Comparison of ENCODE assay signal across 22 cellular contexts in genomic region chr20:17637985-17638640, GRCh38. TPM values are rescaled to one million over a fixed set of nuclear protein-coding genes. Genes with fewer than 3 reads are reported as not detected.
A peak's percentile ranks its signal among the peaks of the same experiment; 100 is the strongest.
DNase-seq lines count a peak whose midpoint lies in the region; ATAC-seq, FAIRE-seq and TF ChIP-seq lines count a peak whose summit lies in the region.
"Had no signal": no experiment of that assay in that cellular context is flagged by ENCODE, and none has a peak within 500 bp of the region (broad histone marks: within the 10 kb centered on the region; RNA-seq: fewer than 3 reads in every experiment).

No MANE protein-coding gene starts in this region.

- H2AFZ ChIP-seq in astrocyte (ENCODE audit: low read depth, low read length), result no peak overlapping the region

- no peaks in the 10 kb centered on the region for H3K9me3 ChIP-seq in cardiac muscle cell (ENCODE audit: low read depth)
- no peaks in the 10 kb centered on the region for H3K9me3 ChIP-seq in astrocyte (ENCODE audit: insufficient read depth, low read depth, low read length)
- H3K9me3 ChIP-seq in kidney (ENCODE audit: control insufficient read depth in 1 of 2, low read length in 2 of 2), result no peaks in the 10 kb centered on the region
- no peaks in the 10 kb centered on the region for H3K9me3 ChIP-seq in HAP-1
- H3K9me3 ChIP-seq: MG63 had no signal

- FAIRE-seq in astrocyte (lab: Jason Lieb, UNC) (no peak), kidney (lab: Jason Lieb, UNC) (no peak)
- FAIRE-seq: D721Med, K562 had no signal

- TF ChIP-seq CTCF in cardiac muscle cell (IDR thresholded peaks at IDR 0.05; ENCODE audit: low read depth, low read length) (no peak), astrocyte (IDR thresholded peaks at IDR 0.05; ENCODE audit: insufficient read depth, low read depth, low read length) (no peak), kidney (IDR thresholded peaks at IDR 0.05; ENCODE audit: borderline replicate concordance, extremely low read depth, insufficient read depth) (no peak)

- no peak overlapping the region for H3K4me3 Mint-ChIP-seq in astrocyte (ENCODE audit: unreplicated experiment)

- H3K27ac ChIP-seq in cardiac muscle cell (peak overlapping the region; percentile 53), astrocyte (ENCODE audit: low read depth, low read length) (no peak overlapping the region), kidney (ENCODE audit: low read depth in 2 of 2, low read length in 2 of 2) (no peak overlapping the region), substantia nigra (ENCODE audit: low read depth, low read length, poor library complexity, severe bottlenecking) (peak overlapping the region; percentile 85)
- H3K27ac ChIP-seq: 22Rv1, C4-2B had no signal

- H3K4me2 ChIP-seq in astrocyte (ENCODE audit: low read length), result no peak overlapping the region

- H3K9ac ChIP-seq in astrocyte (ENCODE audit: low read length) (no peak overlapping the region), kidney (ENCODE audit: low read length in 2 of 2) (no peak overlapping the region)

- no peaks in the 10 kb centered on the region for H3K9me3 Mint-ChIP-seq in astrocyte (ENCODE audit: unreplicated experiment)

- no peak for ATAC-seq in left cardiac atrium
- ATAC-seq: K562 had no signal

- intact Hi-C loops in left cardiac atrium (cut with DNase I) (no loop called here), kidney (cut with DNase I) (no loop called here)

- in situ Hi-C loops in HAP-1 (cut with MboI; ENCODE audit: low sequenced_read_pairs), result no loop called here

- H3K4me1 ChIP-seq in cardiac muscle cell (ENCODE audit: low read depth) (peaks cover 8% of the 10 kb centered on the region), astrocyte (ENCODE audit: insufficient read depth, low read length) (no peaks in the 10 kb centered on the region), kidney (ENCODE audit: control insufficient read depth in 1 of 2, insufficient read depth in 1 of 2, low read depth in 1 of 2, low read length in 2 of 2) (peaks cover 11 to 36% of the 10 kb centered on the region in 2 donors), HAP-1 (no peaks in the 10 kb centered on the region)

- no peaks in the 10 kb centered on the region for H3K27me3 ChIP-seq in cardiac muscle cell
- no peaks in the 10 kb centered on the region for H3K27me3 ChIP-seq in astrocyte (ENCODE audit: insufficient read depth, low read length)
- no peaks in the 10 kb centered on the region for H3K27me3 ChIP-seq in HAP-1 (ENCODE audit: low read depth)
- H3K27me3 ChIP-seq: MG63 had no signal

- peak overlapping the region; percentile 53 for H3K27ac Mint-ChIP-seq in astrocyte (ENCODE audit: unreplicated experiment)

- H3K4me3 ChIP-seq in cardiac muscle cell, result no peak overlapping the region
- no peak overlapping the region for H3K4me3 ChIP-seq in astrocyte (ENCODE audit: insufficient read depth, low read depth, low read length)
- H3K4me3 ChIP-seq in kidney (ENCODE audit: low read length in 2 of 2), result no peak overlapping the region
- H3K4me3 ChIP-seq in HAP-1, result no peak overlapping the region
- H3K4me3 ChIP-seq: K562, MG63 had no signal

- DNase-seq in cardiac muscle cell (ENCODE audit: low read depth in 1 of 2, low spot score in 1 of 2), result no peak
- DNase-seq in left cardiac atrium, result no peak
- no peak for DNase-seq in astrocyte (ENCODE audit: low read depth)
- DNase-seq in kidney, result peak; percentile 45
- no peak for DNase-seq in substantia nigra (lab: John Stamatoyannopoulos, UW)
- no peak for DNase-seq in stimulated activated CD4-positive, alpha-beta T cell treated with anti-CD3 and anti-CD28 coated beads, Interleukin-4, amount 100 ng/mL, for 4 hours
- DNase-seq in H4 (ENCODE audit: low spot score), result no peak
- DNase-seq in HAP-1 (ENCODE audit: low spot score in 2 of 2), result no peak
- DNase-seq: DMS53, GDM1, H7, MG63, NCI-H1417, NCI-H1694 treated with DMSO at 0.1 percent for 48 hours, NCI-H2081 treated with DMSO at 0.1 percent for 48 hours, NCI-H446, NCI-H526, Right ventricle myocardium superior had no signal

- H3K36me3 ChIP-seq in cardiac muscle cell (peaks cover 7% of the 10 kb centered on the region), astrocyte (ENCODE audit: insufficient read depth, low read length) (peaks cover 45% of the 10 kb centered on the region), kidney (ENCODE audit: control insufficient read depth in 1 of 2, insufficient read depth in 2 of 2, low read length in 2 of 2) (peaks cover 30 to 60% of the 10 kb centered on the region in 2 donors), HAP-1 (replicated peaks) (peaks cover 43% of the 10 kb centered on the region)

- H4K20me1 ChIP-seq in astrocyte (ENCODE audit: insufficient read depth, low read length), result peaks cover 100% of the 10 kb centered on the region

- peaks cover 12% of the 10 kb centered on the region for H3K36me3 Mint-ChIP-seq in astrocyte (ENCODE audit: low read depth, unreplicated experiment)

- H3K4me1 Mint-ChIP-seq in astrocyte (ENCODE audit: low read depth, unreplicated experiment), result peaks cover 8% of the 10 kb centered on the region

- peaks cover 92% of the 10 kb centered on the region for H3K79me2 ChIP-seq in astrocyte (ENCODE audit: insufficient read depth, low read length)

- H3K27me3 Mint-ChIP-seq in astrocyte (ENCODE audit: low read depth, unreplicated experiment), result no peaks in the 10 kb centered on the region

RNA-seq across cellular contexts. Expression of gene RRBP1, which starts 43.9 kb away (rescaled TPM):
- total RNA-seq in cardiac muscle cell (61.1 and 77.5 TPM in 2 replicates), left cardiac atrium (100 to 1,000 TPM in 1 of 2 donors, 10 to 100 TPM in 1; 68.6 to 127 TPM), astrocyte (347 and 392 TPM in 2 replicates), kidney (231 TPM)
- polyA plus RNA-seq in cardiac muscle cell (50.4 and 50.7 TPM in 2 replicates), kidney (ENCODE audit: insufficient read depth, low read depth, low replicate concordance) (83.4 TPM)
- 48.6 and 61.6 TPM in 2 replicates for total RNA-seq in H4 (2014; rRNA removed; shearing (Covaris generic))

Comparison
In these comparisons a context has a peak if more than half of its experiments do, and no peak if none do; other contexts are left out.
1. H3K27ac ChIP-seq: peak in cardiac muscle cell (single experiment) and substantia nigra (single experiment); none in astrocyte (single experiment) and kidney (0 of 2).